ENCODE assay signal across 8 cellular contexts in genomic region chr15:40252438-40253178, GRCh38. TPM values are rescaled to one million over a fixed set of nuclear protein-coding genes. Genes with fewer than 3 reads are reported as not detected.
DNase-seq lines count a peak whose midpoint lies in the region; ATAC-seq, FAIRE-seq and TF ChIP-seq lines count a peak whose summit lies in the region.

No MANE protein-coding gene starts in this region.

- TF ChIP-seq CTCF in cardiac fibroblast (IDR thresholded peaks at IDR 0.05; ENCODE audit: low read depth, low read length) (no peak), right lobe of liver (IDR thresholded peaks at IDR 0.05) (no peak)

- H3K36me3 ChIP-seq in right lobe of liver (no peaks in the 10 kb centered on the region), thymus (ENCODE audit: control insufficient read depth, insufficient read depth) (no peaks in the 10 kb centered on the region)

- H3K27me3 ChIP-seq in right lobe of liver: peaks cover 0 to 17% of the 10 kb centered on the region in 2 donors
- H3K27me3 ChIP-seq in thymus (ENCODE audit: control insufficient read depth, insufficient read depth): peaks cover 29% of the 10 kb centered on the region

- no peaks in the 10 kb centered on the region for H3K9me3 ChIP-seq in right lobe of liver
- H3K9me3 ChIP-seq in thymus (ENCODE audit: control insufficient read depth): no peaks in the 10 kb centered on the region

- H3K4me3 ChIP-seq in cardiac fibroblast (replicated peaks in 1 of 2; ENCODE audit: low read depth in 2 of 2, low read length in 2 of 2): peak overlapping the region; percentile 39 to 41
- H3K4me3 ChIP-seq in right lobe of liver: peak overlapping the region; percentile 42 to 51 (median 44)
- H3K4me3 ChIP-seq in thymus (ENCODE audit: low read length): peak overlapping the region; percentile 54

- peak; percentile 23 to 73 (median 52) for ATAC-seq in right lobe of liver

- H3K27ac ChIP-seq in right lobe of liver: no peak overlapping the region
- no peak overlapping the region for H3K27ac ChIP-seq in thymus (ENCODE audit: low read depth)

- 0% methylated on average over 10 of the region's 84 CpGs for WGBS in right lobe of liver (ENCODE audit: insufficient coverage, low coverage, low lambda C conversion rate, missing lambda C conversion rate)
- WGBS in thymus: 3% methylated on average over 84 of the region's 84 CpGs

- peak; percentile 55 for FAIRE-seq in GM12891 (lab: Jason Lieb, UNC)

- TF ChIP-seq POLR2A in GM12891 (IDR thresholded peaks at IDR 0.05; ENCODE audit: low read depth, low read length) (no peak), right lobe of liver (IDR thresholded peaks at IDR 0.05) (no peak)

- intact Hi-C loops in right lobe of liver (cut with DNase I): no loop called here

- peak; percentile 62 for DNase-seq in GM12891 (ENCODE audit: insufficient read length, low spot score)
- peak; percentile 71 for DNase-seq in NCI-H2171 treated with DMSO at 0.1 percent for 48 hours (lab: John Stamatoyannopoulos, UW)
- peak in 1 of 2 donors; percentile 27 for DNase-seq in cardiac fibroblast (ENCODE audit: low read depth in 2 of 2)
- DNase-seq in right lobe of liver: peak in 1 of 3 donors; percentile 60
- DNase-seq in AG20443 (ENCODE audit: low spot score): no peak
- no peak for DNase-seq in mesenteric fat pad (ENCODE audit: low spot score)
- no peak for DNase-seq in OCI-M2 (lab: John Stamatoyannopoulos, UW; ENCODE audit: unreplicated experiment)

- peaks cover 0 to 14% (median 5%) of the 10 kb centered on the region in 4 donors for H3K4me1 ChIP-seq in right lobe of liver
- H3K4me1 ChIP-seq in thymus (ENCODE audit: control insufficient read depth, insufficient read depth, low read length): peaks cover 9% of the 10 kb centered on the region

TF ChIP-seq in GM12891, 5 proteins besides CTCF, POLR2A, EP300 and RAD21:
- TF ChIP-seq TAF1 (IDR thresholded peaks at IDR 0.05; ENCODE audit: low read depth, low read length): no peak

RNA-seq across cellular contexts. Expression of gene PAK6, which starts 13.7 kb away (rescaled TPM):
- 1.3 TPM for polyA plus RNA-seq in GM12891 (2012; ENCODE audit: low read depth, missing spikeins)
- under 1 TPM in 4 of 6 experiments, not detected in 2; 0.05 to 0.19 (median 0.10) TPM for total RNA-seq in right lobe of liver
- polyA plus RNA-seq in thymus: 1.3 TPM
- total RNA-seq in mesenteric fat pad: 0.26 TPM

RNA-seq across cellular contexts. Expression of gene ANKRD63, which starts 30.3 kb away (rescaled TPM):
- not detected for polyA plus RNA-seq in GM12891 (2012; ENCODE audit: low read depth, missing spikeins)
- total RNA-seq in right lobe of liver (under 1 TPM in 1 of 6 experiments, not detected in 5; 0.24 TPM), mesenteric fat pad (not detected)
- polyA plus RNA-seq in thymus: not detected

RNA-seq across cellular contexts. Expression of gene PLCB2, which starts 55.1 kb away (rescaled TPM):
- polyA plus RNA-seq in GM12891 (2012; ENCODE audit: low read depth, missing spikeins): 22.2 TPM
- total RNA-seq in right lobe of liver (10 to 100 TPM in 2 of 6 experiments, 1 to 10 TPM in 4; 5.0 to 18.0 (median 7.2) TPM), mesenteric fat pad (31.9 TPM)
- 125 TPM for polyA plus RNA-seq in thymus

Comparison
In these comparisons a context has a peak if more than half of its experiments do, and no peak if none do; other contexts are left out.
1. DNase-seq: peak in GM12891 (single experiment) and NCI-H2171 treated with DMSO at 0.1 percent for 48 hours (single experiment); none in AG20443 (single experiment), mesenteric fat pad (single experiment) and OCI-M2 (single experiment).
2. Peak in every context shown above with its lines, with median percentiles within 50 percentile points of each other: H3K4me3 ChIP-seq.